10 cellular contexts compared by ENCODE assay signal in genomic region chr4:84681488-84682274, GRCh38.
A peak's percentile ranks its signal among the peaks of the same experiment; 100 is the strongest.
DNase-seq lines count a peak whose midpoint lies in the region; ATAC-seq, FAIRE-seq and TF ChIP-seq lines count a peak whose summit lies in the region.
"Had no signal": no experiment of that assay in that cellular context is flagged by ENCODE, and none has a peak within 500 bp of the region (broad histone marks: within the 10 kb centered on the region; RNA-seq: fewer than 3 reads in every experiment).

No MANE protein-coding gene starts in this region.

- TF ChIP-seq EP300 in K562 (IDR thresholded peaks at IDR 0.05; ENCODE audit: low read length), result no peak

- peak; percentile 29 for FAIRE-seq in K562 (lab: Jason Lieb, UNC)

- H3K9ac ChIP-seq in K562 (ENCODE audit: insufficient read depth in 1 of 2, low read depth in 2 of 2, low read length in 2 of 2), result no peak overlapping the region

- in situ Hi-C loops in ACHN (cut with HindIII; ENCODE audit: low pct_ligation_motif_present, low pct_unique_long_range_greater_than_20kb, low sequenced_read_pairs), result no loop called here
- in situ Hi-C loops in K562 (cut with MboI), result no loop called here
- in situ Hi-C loops in GM13976 (cut with MboI; ENCODE audit: low sequenced_read_pairs, unreplicated experiment), result no loop called here

- 7% methylated on average over 2 of the region's 2 CpGs for WGBS in K562 (ENCODE audit: insufficient coverage, low coverage, missing lambda C conversion rate)

- H3K36me3 ChIP-seq in K562 (ENCODE audit: control insufficient read depth, insufficient read depth, low read length), result no peaks in the 10 kb centered on the region

- POLR2A ChIA-PET in K562 (lab: Yijun Ruan, JAX), result no interaction called here

- peak overlapping the region; percentile 3; the same call in 1 of the 2 replicates for H2AFZ ChIP-seq in K562 (ENCODE audit: low read depth, low read length)

- BruUV-seq in K562 (replicated peaks; lab: Mats Ljungman, UMichigan), result no TSS peak

- no peaks in the 10 kb centered on the region for H3K9me1 ChIP-seq in K562 (ENCODE audit: control insufficient read depth, insufficient read depth, low read length)

- TF ChIP-seq POLR2A in K562 (conservative IDR thresholded peaks at IDR 0.05), result no peak

- H3K4me1 ChIP-seq in K562 (replicated peaks in 1 of 2; ENCODE audit: control insufficient read depth in 2 of 2, insufficient read depth in 2 of 2, low read length in 2 of 2), result peaks cover 0 to 14% of the 10 kb centered on the region in 2 experiments; a peak in 4 of 5 replicates

- no peaks in the 10 kb centered on the region for H3K79me2 ChIP-seq in K562 (ENCODE audit: control insufficient read depth, insufficient read depth, low read length)

- intact Hi-C loops in K562 (cut with micrococcal nuclease), result no loop called here

- no peaks in the 10 kb centered on the region for H4K20me1 ChIP-seq in K562 (replicated peaks; ENCODE audit: control insufficient read depth, insufficient read depth, low read length)

- no peaks in the 10 kb centered on the region for H3K9me3 ChIP-seq in K562 (replicated peaks; ENCODE audit: control insufficient read depth, insufficient read depth, low read depth, low read length)

- H3K4me2 ChIP-seq in K562 (ENCODE audit: insufficient read depth, low read length), result no peak overlapping the region

- peak in 1 of 2 experiments; percentile 11; a peak in 1 of 4 replicates for TF ChIP-seq RAD21 in K562 (CRISPR knock-in tag; conservative IDR thresholded peaks at IDR 0.05 in 1 of 2, IDR thresholded peaks at IDR 0.05 in 1 of 2)

- ATAC-seq in K562 (peak; percentile 76), GM21619 (IDR thresholded peaks at IDR 0.05; ENCODE audit: unreplicated experiment) (no peak), GM19467 (IDR thresholded peaks at IDR 0.05; ENCODE audit: unreplicated experiment) (no peak)

- H3K4me3 ChIP-seq in K562, result no peak overlapping the region

- H3K27me3 ChIP-seq in K562 (ENCODE audit: control insufficient read depth in 2 of 2, insufficient read depth in 2 of 2, low read length in 2 of 2), result no peaks in the 10 kb centered on the region

- H3K27ac ChIP-seq in K562 (ENCODE audit: extremely low read depth, low read depth, low read length), result no peak overlapping the region; the same call in 2 of the 3 replicates

- CTCF ChIA-PET in K562 (lab: Yijun Ruan, JAX; ENCODE audit: low intra/inter-chr PET ratio), result no interaction called here

- TF ChIP-seq CTCF in K562 (IDR thresholded peaks at IDR 0.05 in 2 of 3, conservative IDR thresholded peaks at IDR 0.05 in 1 of 3; ENCODE audit: insufficient read depth in 2 of 3, low read depth in 1 of 3, low read length in 3 of 3) (no peak), GM13976 (IDR thresholded peaks at IDR 0.05; ENCODE audit: borderline replicate concordance, control extremely low read depth, extremely low read depth, insufficient read depth, missing control alignments) (no peak)

- DNase-seq in ACHN (peak; percentile 87), Kasumi-1 (lab: John Stamatoyannopoulos, UW) (peak; percentile 70 to 79), K562 (ENCODE audit: extremely low read depth in 1 of 4, low spot score in 3 of 4) (peak in 2 of 4 experiments; percentile 10 to 49), left kidney (ENCODE audit: low read depth, low spot score) (peak; percentile 27), GM13976 (ENCODE audit: low spot score) (no peak)
- no peak for DNase-seq in stimulated activated CD4-positive, alpha-beta T cell treated with anti-CD3 and anti-CD28 coated beads, Interleukin-4, amount 100 ng/mL, for 24 hours
- DNase-seq: activated naive CD4-positive, alpha-beta T cell treated with anti-CD3 and anti-CD28 coated beads, Interleukin-2, amount 50 U/mL, for 16 hours; stimulated activated CD4-positive, alpha-beta T cell treated with anti-CD3 and anti-CD28 coated beads, Interleukin-1b, Interleukin-23, amount 100 ng/mL, for 48 hours had no signal

TF ChIP-seq in K562, 482 proteins besides CTCF, POLR2A, EP300 and RAD21:
- TF ChIP-seq TEAD1 (CRISPR knock-in tag; IDR thresholded peaks at IDR 0.05) (peak in 1 of 2 experiments; percentile 80; a peak in 2 of 4 replicates), SMAD4 (CRISPR knock-in tag; conservative IDR thresholded peaks at IDR 0.05) (0 out of 2 replicates have a peak, but pooled peaks have one; percentile 17), SRF (CRISPR knock-in tag; IDR thresholded peaks at IDR 0.05) (peak in 1 of 2 experiments; percentile 83; a peak in 2 of 4 replicates), ARNT (IDR thresholded peaks at IDR 0.05) (no peak), CTBP1 (IDR thresholded peaks at IDR 0.05; ENCODE audit: borderline replicate concordance) (peak; percentile 34; the same call in 1 of the 2 replicates), MEF2D (tag; conservative IDR thresholded peaks at IDR 0.05; ENCODE audit: low read depth) (peak; percentile 90), TSC22D4 (tag; IDR thresholded peaks at IDR 0.05) (no peak), ETV6 (IDR thresholded peaks at IDR 0.05; ENCODE audit: borderline replicate concordance in 1 of 2, low read depth in 2 of 2, low read length in 1 of 2) (peak in 1 of 2 experiments; percentile 78; a peak in 1 of 4 replicates), ETV6 (CRISPR knock-in tag; IDR thresholded peaks at IDR 0.05; ENCODE audit: borderline replicate concordance) (no peak), GTF2F1 (IDR thresholded peaks at IDR 0.05; ENCODE audit: low read depth, low read length) (no peak), ESRRA (IDR thresholded peaks at IDR 0.05; ENCODE audit: borderline replicate concordance, low read depth) (peak; percentile 59; the same call in 1 of the 2 replicates), MEF2A (IDR thresholded peaks at IDR 0.05; ENCODE audit: control insufficient read depth, low read depth, low read length) (peak; percentile 86; the same call in 1 of the 2 replicates), PHB2 (IDR thresholded peaks at IDR 0.05; ENCODE audit: low read depth) (no peak), BACH1 (tag; IDR thresholded peaks at IDR 0.05) (peak; percentile 14; the same call in 1 of the 2 replicates), KAT7 (CRISPR knock-in tag; IDR thresholded peaks at IDR 0.05; ENCODE audit: borderline replicate concordance) (no peak), TEAD4 (IDR thresholded peaks at IDR 0.05; ENCODE audit: low read length) (peak; percentile 71; the same call in 1 of the 2 replicates), TEAD4 (CRISPR knock-in tag; IDR thresholded peaks at IDR 0.05; ENCODE audit: borderline replicate concordance) (no peak), BRD4 (IDR thresholded peaks at IDR 0.05) (no peak)

Comparison
In these comparisons a context has a peak if more than half of its experiments do, and no peak if none do; other contexts are left out.
1. DNase-seq: peak in ACHN (single experiment), Kasumi-1 (2 of 2) and left kidney (single experiment); none in GM13976 (single experiment) and stimulated activated CD4-positive, alpha-beta T cell treated with anti-CD3 and anti-CD28 coated beads, Interleukin-4, amount 100 ng/mL, for 24 hours (single experiment).